In the genomic region with DNA sequence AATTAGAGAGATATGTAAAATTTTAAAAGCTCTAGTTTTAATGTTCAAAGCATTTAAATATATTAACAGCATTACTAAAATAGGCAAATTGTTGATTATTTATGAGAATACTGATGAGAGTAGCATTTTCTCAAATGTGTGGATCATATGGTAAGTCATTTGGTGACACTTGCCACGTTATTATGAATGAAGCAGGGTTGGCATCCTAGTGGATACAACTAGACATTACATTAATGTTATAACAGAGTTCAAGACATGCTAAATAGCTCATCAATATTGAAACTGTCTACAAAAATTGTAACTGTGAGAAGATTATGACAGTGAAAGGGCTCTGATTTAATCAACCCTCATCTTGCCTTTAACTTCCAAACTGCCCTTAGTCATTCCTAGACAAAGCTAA, we compare ENCODE assay signal across 21 cellular contexts.
DNase-seq lines count a peak whose midpoint lies in the region; ATAC-seq, FAIRE-seq and TF ChIP-seq lines count a peak whose summit lies in the region.
"Had no signal": no experiment of that assay in that cellular context is flagged by ENCODE, and none has a peak within 500 bp of the region (broad histone marks: within the 10 kb centered on the region; RNA-seq: fewer than 3 reads in every experiment).

No MANE protein-coding gene starts in this region.

- FAIRE-seq in endothelial cell of umbilical vein (lab: Jason Lieb, UNC): peak; percentile 4

- CTCF ChIA-PET in A673 (lab: Charles Lee) (interaction anchor here (0.6 kb wide), 1 partner anchor 59 kb away, joined by 3 read pairs; no protein-coding TSS in a partner anchor), endothelial cell of umbilical vein (lab: Charles Lee) (interaction anchor here (0.6 to 1.7 kb wide), 10 partner anchors 11 to 325 kb away, joined by 3 to 6 read pairs (median 3); no protein-coding TSS in a partner anchor), T-cell (lab: Charles Lee) (no interaction called here)

- H3K27me3 ChIP-seq in A673 (replicated peaks; ENCODE audit: insufficient read depth, low read depth, low read length, poor library complexity) (no peaks in the 10 kb centered on the region), endothelial cell of umbilical vein (ENCODE audit: control insufficient read depth in 2 of 2, insufficient read depth in 2 of 2, low read length in 2 of 2) (no peaks in the 10 kb centered on the region)
- H3K27me3 ChIP-seq: gastrocnemius medialis, left lung, pancreas, sigmoid colon, uterus had no signal

- POLR2A ChIA-PET in A673 (lab: Charles Lee; ENCODE audit: low non-redundant PET) (no interaction called here), endothelial cell of umbilical vein (lab: Charles Lee) (interaction anchor here (0.5 kb wide), 1 partner anchor 996 kb away, joined by 3 read pairs; no protein-coding TSS in a partner anchor), T-cell (lab: Charles Lee) (no interaction called here)

- H3K9me3 ChIP-seq in A673 (ENCODE audit: low read depth, low read length, poor library complexity, severe bottlenecking) (no peaks in the 10 kb centered on the region), endothelial cell of umbilical vein (replicated peaks; ENCODE audit: control insufficient read depth, insufficient read depth, low read length) (no peaks in the 10 kb centered on the region)
- H3K9me3 ChIP-seq: gastrocnemius medialis, left lung, pancreas, sigmoid colon, uterus had no signal

- no peaks in the 10 kb centered on the region for H3K4me1 Mint-ChIP-seq in T-cell
- H3K4me1 Mint-ChIP-seq: activated CD4-positive, alpha-beta T cell treated with anti-CD3 and anti-CD28 coated beads for 36 hours had no signal

- intact Hi-C loops in A673 (cut with micrococcal nuclease; ENCODE audit: unreplicated experiment): no loop called here
- intact Hi-C loops in endothelial cell of umbilical vein (cut with micrococcal nuclease): no loop called here

- no peaks in the 10 kb centered on the region for H4K20me1 ChIP-seq in endothelial cell of umbilical vein (replicated peaks; ENCODE audit: control insufficient read depth, extremely low read depth, insufficient read depth, low read length)

- no peaks in the 10 kb centered on the region for H3K79me2 ChIP-seq in endothelial cell of umbilical vein (ENCODE audit: control insufficient read depth, insufficient read depth, low read length)

- no peak overlapping the region for H3K9ac ChIP-seq in endothelial cell of umbilical vein (replicated peaks; ENCODE audit: extremely low read depth, insufficient read depth, low read length)
- H3K9ac ChIP-seq: GM23248 had no signal

- no peaks in the 10 kb centered on the region for H3K27me3 Mint-ChIP-seq in T-cell
- H3K27me3 Mint-ChIP-seq: activated CD4-positive, alpha-beta T cell treated with anti-CD3 and anti-CD28 coated beads for 36 hours; CD4-positive, alpha-beta T cell had no signal

- H3K4me1 ChIP-seq in A673 (ENCODE audit: insufficient read depth, low read length, poor library complexity, severe bottlenecking) (peaks cover 30% of the 10 kb centered on the region), endothelial cell of umbilical vein (ENCODE audit: control insufficient read depth, extremely low read depth, insufficient read depth, low read length) (no peaks in the 10 kb centered on the region)
- H3K4me1 ChIP-seq: uterus had no signal

- no peak overlapping the region for H3K4me3 Mint-ChIP-seq in T-cell
- H3K4me3 Mint-ChIP-seq: activated CD4-positive, alpha-beta T cell treated with anti-CD3 and anti-CD28 coated beads for 36 hours; CD4-positive, alpha-beta T cell had no signal

- no peak for TF ChIP-seq POLR2A in endothelial cell of umbilical vein (IDR thresholded peaks at IDR 0.05; ENCODE audit: low read depth, low read length)

- H3K27ac Mint-ChIP-seq in T-cell: no peak overlapping the region
- H3K27ac Mint-ChIP-seq: activated CD4-positive, alpha-beta T cell treated with anti-CD3 and anti-CD28 coated beads for 36 hours; CD4-positive, alpha-beta T cell had no signal

- no peaks in the 10 kb centered on the region for H3K9me1 ChIP-seq in endothelial cell of umbilical vein (replicated peaks; ENCODE audit: control insufficient read depth, extremely low read depth, insufficient read depth, low read length)

- dilution Hi-C loops in endothelial cell of umbilical vein (cut with MboI; ENCODE audit: extremely low pct_ligation_motif_present, low sequenced_read_pairs): no loop called here

- H3K27ac ChIP-seq in A673 (ENCODE audit: low read depth, low read length, poor library complexity, severe bottlenecking) (no peak overlapping the region), endothelial cell of umbilical vein (ENCODE audit: insufficient read depth, low read depth, low read length) (no peak overlapping the region)
- H3K27ac ChIP-seq: gastrocnemius medialis, GM23248, left lung, pancreas, sigmoid colon, uterus had no signal

- H3K4me3 ChIP-seq in A673 (ENCODE audit: low read depth, low read length, poor library complexity, severe bottlenecking) (no peak overlapping the region), endothelial cell of umbilical vein (replicated peaks in 1 of 3; ENCODE audit: insufficient read depth in 1 of 3, low read depth in 1 of 3, low read length in 3 of 3) (no peak overlapping the region)
- H3K4me3 ChIP-seq: gastrocnemius medialis, GM23248, left lung, pancreas, sigmoid colon, uterus had no signal

- DNase-seq in A673 (ENCODE audit: low spot score) (no peak), endothelial cell of umbilical vein (ENCODE audit: low read depth, low spot score) (no peak), GM20000 (ENCODE audit: low spot score) (no peak), dermis blood vessel endothelial cell (no peak), T-cell (no peak)
- DNase-seq in effector CD8-positive, alpha-beta T cell (lab: John Stamatoyannopoulos, UW): no peak
- DNase-seq: activated CD4-positive, alpha-beta T cell treated with anti-CD3 and anti-CD28 coated beads for 36 hours; activated gamma-delta T cell; anterior cingulate cortex; CD4-positive, alpha-beta T cell; DMS79 treated with DMSO at 0.1 percent for 48 hours; gastrocnemius medialis; GM23248; left lung; NCI-H146; NCI-H226; pancreas; sigmoid colon; uterus had no signal

- H3K4me2 ChIP-seq in endothelial cell of umbilical vein (ENCODE audit: insufficient read depth, low read length): no peak overlapping the region

- ATAC-seq in GM18861 (IDR thresholded peaks at IDR 0.05; ENCODE audit: unreplicated experiment) (peak; percentile 63), HG03432 (IDR thresholded peaks at IDR 0.05; ENCODE audit: unreplicated experiment) (peak; percentile 43), T-cell (replicated peaks in 1 of 4) (no peak)
- ATAC-seq: activated CD4-positive, alpha-beta T cell treated with anti-CD3 and anti-CD28 coated beads for 36 hours; gastrocnemius medialis; left lung; pancreas had no signal

- no peaks in the 10 kb centered on the region for H3K36me3 Mint-ChIP-seq in T-cell

- no peak overlapping the region for H2AFZ ChIP-seq in endothelial cell of umbilical vein (ENCODE audit: low read depth, low read length)
- H2AFZ ChIP-seq: GM23248 had no signal

- H3K9me3 Mint-ChIP-seq in T-cell: peaks cover 0 to 4% (median 0%) of the 10 kb centered on the region in 3 donors
- H3K9me3 Mint-ChIP-seq: CD4-positive, alpha-beta T cell had no signal

- TF ChIP-seq CTCF in A673 (conservative IDR thresholded peaks at IDR 0.05; ENCODE audit: low read depth, low read length) (peak; percentile 30; the same call in 1 of the 2 replicates), endothelial cell of umbilical vein (IDR thresholded peaks at IDR 0.05; ENCODE audit: extremely low read depth in 1 of 2, insufficient read depth in 1 of 2, low read depth in 1 of 2, low read length in 2 of 2) (no peak), GM20000 (IDR thresholded peaks at IDR 0.05; ENCODE audit: extremely low read depth, missing control alignments) (no peak)

- BruUV-seq in A673 (replicated peaks; lab: Mats Ljungman, UMichigan) (no TSS peak), endothelial cell of umbilical vein (replicated peaks; lab: Mats Ljungman, UMichigan) (no TSS peak)

- H3K36me3 ChIP-seq in A673 (ENCODE audit: insufficient read depth, low read length, poor library complexity, severe bottlenecking) (no peaks in the 10 kb centered on the region), endothelial cell of umbilical vein (ENCODE audit: control insufficient read depth in 2 of 2, extremely low read depth in 1 of 2, insufficient read depth in 2 of 2, low read length in 2 of 2) (no peaks in the 10 kb centered on the region)
- H3K36me3 ChIP-seq: gastrocnemius medialis, left lung, pancreas, sigmoid colon, uterus had no signal

TF ChIP-seq in endothelial cell of umbilical vein, 7 proteins besides CTCF, POLR2A, EP300 and RAD21:
- TF ChIP-seq POLR2AphosphoS5 (IDR thresholded peaks at IDR 0.05; ENCODE audit: insufficient read depth, low read depth, low read length): no peak
- TF ChIP-seq GATA2 (IDR thresholded peaks at IDR 0.05; ENCODE audit: insufficient read depth, insufficient read length, low read depth, low read length): no peak
- TF ChIP-seq FOS (IDR thresholded peaks at IDR 0.05; ENCODE audit: borderline replicate concordance, insufficient read depth, low read length): no peak
- TF ChIP-seq EZH2 (IDR thresholded peaks at IDR 0.05; ENCODE audit: borderline replicate concordance, low read depth, low read length, severe bottlenecking): no peak
- TF ChIP-seq, protein P1, sequence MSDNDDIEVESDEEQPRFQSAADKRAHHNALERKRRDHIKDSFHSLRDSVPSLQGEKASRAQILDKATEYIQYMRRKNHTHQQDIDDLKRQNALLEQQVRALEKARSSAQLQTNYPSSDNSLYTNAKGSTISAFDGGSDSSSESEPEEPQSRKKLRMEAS (IDR thresholded peaks at IDR 0.05; ENCODE audit: insufficient read depth, insufficient read length): no peak
- no peak for TF ChIP-seq MYC (IDR thresholded peaks at IDR 0.05; ENCODE audit: low read depth, low read length)
- TF ChIP-seq JUN (IDR thresholded peaks at IDR 0.05; ENCODE audit: borderline replicate concordance, insufficient read depth, insufficient read length, low read depth): no peak

Comparison
In these comparisons a context has a peak if more than half of its experiments do, and no peak if none do; other contexts are left out.
1. ATAC-seq: peak in GM18861 (single experiment) and HG03432 (single experiment); none in T-cell (0 of 4).
2. CTCF ChIA-PET loops: an anchor here in A673 (0.6 kb wide) and endothelial cell of umbilical vein (0.6 to 1.7 kb wide); none called in T-cell.